In genomic region chr6:39114395-39114706, GRCh38 we compare ENCODE assay signal across 8 cellular contexts. TPM values are rescaled to one million over a fixed set of nuclear protein-coding genes. Genes with fewer than 3 reads are reported as not detected.
DNase-seq lines count a peak whose midpoint lies in the region; ATAC-seq and TF ChIP-seq lines count a peak whose summit lies in the region.

No MANE protein-coding gene starts in this region.

- H3K36me3 Mint-ChIP-seq in activated naive CD4-positive, alpha-beta T cell treated with anti-CD3 and anti-CD28 coated beads, Interleukin-2, amount 10 ng/mL, durations not matched to agents 7 days and 5 days, result peaks cover 18% of the 10 kb centered on the region

- H3K9me3 Mint-ChIP-seq in activated naive CD4-positive, alpha-beta T cell treated with anti-CD3 and anti-CD28 coated beads, Interleukin-2, amount 10 ng/mL, durations not matched to agents 7 days and 5 days, result no peaks in the 10 kb centered on the region

- peak overlapping the region; percentile 57 to 87 (median 76) for H3K4me3 ChIP-seq in heart left ventricle
- H3K4me3 ChIP-seq in skeletal muscle cell (ENCODE audit: low read depth, low read length), result peak overlapping the region; percentile 71

- H3K27me3 ChIP-seq in heart left ventricle, result no peaks in the 10 kb centered on the region

- peak overlapping the region; percentile 98 for H3K27ac Mint-ChIP-seq in activated naive CD4-positive, alpha-beta T cell treated with anti-CD3 and anti-CD28 coated beads, Interleukin-2, amount 10 ng/mL, durations not matched to agents 7 days and 5 days

- H3K36me3 ChIP-seq in heart left ventricle, result peaks cover 0 to 17% (median 12%) of the 10 kb centered on the region in 9 donors

- CTCF ChIA-PET in activated naive CD4-positive, alpha-beta T cell treated with anti-CD3 and anti-CD28 coated beads, Interleukin-2, amount 10 ng/mL, durations not matched to agents 7 days and 5 days (lab: Charles Lee), result no interaction called here

- TF ChIP-seq CTCF in VCaP (conservative IDR thresholded peaks at IDR 0.05) (no peak), heart left ventricle (IDR thresholded peaks at IDR 0.05) (no peak)

- intact Hi-C loops in heart left ventricle (cut with DNase I), result loop anchor here in 1 of 10 donors (10.0 kb wide), 1 partner anchor 410 kb away; the partner anchor contains the start of gene GLO1

- WGBS in heart left ventricle, 4 donors, result 1 to 2% (median 1%) methylated on average over 11 of the region's 11 CpGs

- ATAC-seq in HG03097 (IDR thresholded peaks at IDR 0.05; ENCODE audit: low FRiP score, unreplicated experiment) (peak; percentile 21), heart left ventricle (peak; percentile 6 to 28 (median 19))

- peaks cover 67% of the 10 kb centered on the region for H3K4me1 Mint-ChIP-seq in activated naive CD4-positive, alpha-beta T cell treated with anti-CD3 and anti-CD28 coated beads, Interleukin-2, amount 10 ng/mL, durations not matched to agents 7 days and 5 days

- peak overlapping the region; percentile 96 for H3K4me3 Mint-ChIP-seq in activated naive CD4-positive, alpha-beta T cell treated with anti-CD3 and anti-CD28 coated beads, Interleukin-2, amount 10 ng/mL, durations not matched to agents 7 days and 5 days

- H3K4me1 ChIP-seq in heart left ventricle, result peaks cover 0 to 30% (median 14%) of the 10 kb centered on the region in 12 donors

- no peaks in the 10 kb centered on the region for H3K27me3 Mint-ChIP-seq in activated naive CD4-positive, alpha-beta T cell treated with anti-CD3 and anti-CD28 coated beads, Interleukin-2, amount 10 ng/mL, durations not matched to agents 7 days and 5 days

- H3K27ac ChIP-seq in VCaP (peak overlapping the region; percentile 89), heart left ventricle (peak overlapping the region; percentile 84 to 99 (median 96))

- TF ChIP-seq POLR2A in heart left ventricle (IDR thresholded peaks at IDR 0.05), result no peak

- H3K9me3 ChIP-seq in heart left ventricle, result no peaks in the 10 kb centered on the region

- no peak for DNase-seq in activated naive CD4-positive, alpha-beta T cell treated with anti-CD3 and anti-CD28 coated beads, Interleukin-2, amount 10 ng/mL, durations not matched to agents 7 days and 5 days
- no peak for DNase-seq in activated naive CD4-positive, alpha-beta T cell treated with anti-CD3 and anti-CD28 coated beads, Interleukin-2, amount 50 U/mL, for 16 hours
- DNase-seq in heart left ventricle (no peak), skeletal muscle cell (ENCODE audit: low read depth) (no peak), A172 (ENCODE audit: low spot score) (no peak), activated gamma-delta T cell (lab: John Stamatoyannopoulos, UW) (no peak)

RNA-seq across cellular contexts. Expression of gene SAYSD1, which starts 0.6 kb away (rescaled TPM):
- 10 to 100 TPM in 4 of 9 donors, 1 to 10 TPM in 5; 6.5 to 14.6 (median 9.2) TPM for total RNA-seq in heart left ventricle
- polyA plus RNA-seq in heart left ventricle, result 10 to 100 TPM in 1 of 2 donors, 1 to 10 TPM in 1; 9.6 to 10.3 TPM
- total RNA-seq in A172 (2014; rRNA removed; shearing (Covaris generic)), result 7.4 and 8.1 TPM in 2 replicates
